22 cellular contexts compared by ENCODE assay signal in genomic region chr1:31906557-31906956, GRCh38. TPM values are rescaled to one million over a fixed set of nuclear protein-coding genes. Genes with fewer than 3 reads are reported as not detected.
DNase-seq lines count a peak whose midpoint lies in the region; ATAC-seq, FAIRE-seq and TF ChIP-seq lines count a peak whose summit lies in the region.
"Had no signal": no experiment of that assay in that cellular context is flagged by ENCODE, and none has a peak within 500 bp of the region (broad histone marks: within the 10 kb centered on the region; RNA-seq: fewer than 3 reads in every experiment).

No MANE protein-coding gene starts in this region.

- whole genome bisulfite sequencing in K562 (ENCODE audit: insufficient coverage, low coverage, missing lambda C conversion rate), result 95% methylated on average over 2 of the region's 2 CpGs

- no peaks in the 10 kb centered on the region for H3K27me3 Mint-ChIP-seq in activated naive CD4-positive, alpha-beta T cell treated with anti-CD3 and anti-CD28 coated beads, Interleukin-2, amount 50 U/mL, for 24 hours
- no peaks in the 10 kb centered on the region for H3K27me3 Mint-ChIP-seq in CD4-positive, alpha-beta T cell

- H2AFZ ChIP-seq in K562 (ENCODE audit: low read depth, low read length), result no peak overlapping the region

- TF ChIP-seq POLR2A in K562 (conservative IDR thresholded peaks at IDR 0.05), result no peak

- no peak for TF ChIP-seq CTCF in CD4-positive, alpha-beta T cell (IDR thresholded peaks at IDR 0.05)
- TF ChIP-seq CTCF in K562 (IDR thresholded peaks at IDR 0.05 in 2 of 3, conservative IDR thresholded peaks at IDR 0.05 in 1 of 3; ENCODE audit: insufficient read depth in 2 of 3, low read depth in 1 of 3, low read length in 3 of 3) (no peak), neutrophil (IDR thresholded peaks at IDR 0.05) (no peak), upper lobe of right lung (IDR thresholded peaks at IDR 0.05) (no peak)

- no peak for ATAC-seq in CD4-positive, alpha-beta T cell (ENCODE audit: poor library complexity)
- no peak for ATAC-seq in K562
- ATAC-seq in upper lobe of right lung, result no peak
- ATAC-seq: A549, HCT116 had no signal

- CTCF ChIA-PET in CD4-positive, alpha-beta T cell (lab: Charles Lee), result interaction anchor here (1.1 to 1.8 kb wide), 3 partner anchors 10 to 57 kb away, joined by 3 read pairs; no protein-coding TSS in a partner anchor
- CTCF ChIA-PET in K562 (lab: Yijun Ruan, JAX; ENCODE audit: low intra/inter-chr PET ratio), result no interaction called here

- H3K27ac Mint-ChIP-seq in activated naive CD4-positive, alpha-beta T cell treated with anti-CD3 and anti-CD28 coated beads, Interleukin-2, amount 50 U/mL, for 24 hours, result peak overlapping the region; percentile 17
- H3K27ac Mint-ChIP-seq in CD4-positive, alpha-beta T cell, result peak overlapping the region; percentile 76

- H3K4me1 ChIP-seq in K562 (replicated peaks in 1 of 2; ENCODE audit: control insufficient read depth in 2 of 2, insufficient read depth in 2 of 2, low read length in 2 of 2) (peaks cover 0 to 8% of the 10 kb centered on the region in 2 experiments; a peak in 2 of 5 replicates), neutrophil (ENCODE audit: control insufficient read depth in 1 of 2, insufficient read depth in 1 of 2, low read depth in 1 of 2, low read length in 1 of 2) (peaks cover 58 to 62% of the 10 kb centered on the region in 2 experiments), upper lobe of right lung (peaks cover 8% of the 10 kb centered on the region)

- FAIRE-seq in K562 (lab: Jason Lieb, UNC), result no peak
- FAIRE-seq: A549, D721Med, RCC 7860 had no signal

- intact Hi-C loops in CD4-positive, alpha-beta T cell (cut with DNase I, micrococcal nuclease), result no loop called here
- intact Hi-C loops in K562 (cut with micrococcal nuclease) (no loop called here), upper lobe of right lung (cut with DNase I) (no loop called here)

- H3K4me1 Mint-ChIP-seq in activated naive CD4-positive, alpha-beta T cell treated with anti-CD3 and anti-CD28 coated beads, Interleukin-2, amount 50 U/mL, for 24 hours, result peaks cover 45% of the 10 kb centered on the region
- H3K4me1 Mint-ChIP-seq in CD4-positive, alpha-beta T cell (ENCODE audit: low read depth), result peaks cover 69% of the 10 kb centered on the region

- H3K27me3 ChIP-seq in CD4-positive, alpha-beta T cell (ENCODE audit: control insufficient read depth, insufficient read depth, low read length), result no peaks in the 10 kb centered on the region
- H3K27me3 ChIP-seq in K562 (ENCODE audit: control insufficient read depth in 2 of 2, insufficient read depth in 2 of 2, low read length in 2 of 2) (no peaks in the 10 kb centered on the region; a peak in 1 of 5 replicates), neutrophil (no peaks in the 10 kb centered on the region), upper lobe of right lung (no peaks in the 10 kb centered on the region)

- no peak for TF ChIP-seq RAD21 in K562 (CRISPR knock-in tag; conservative IDR thresholded peaks at IDR 0.05 in 1 of 2, IDR thresholded peaks at IDR 0.05 in 1 of 2)

- no peak for DNase-seq in activated naive CD4-positive, alpha-beta T cell treated with anti-CD3 and anti-CD28 coated beads, Interleukin-2, amount 50 U/mL, for 16 hours
- DNase-seq in CD4-positive, alpha-beta T cell, result no peak
- DNase-seq in K562 (ENCODE audit: extremely low read depth in 1 of 4, low spot score in 3 of 4) (no peak), kidney tubule cell (ENCODE audit: low spot score) (no peak), upper lobe of right lung (no peak)
- DNase-seq: Karpas-422, MV-4-11, NCI-H1105, NCI-H1436 treated with DMSO at 0.1 percent for 48 hours, NCI-H1930, NCI-H2107, NCI-H524 treated with DMSO at 0.1 percent for 48 hours, NCI-H774, SIG-M5 had no signal

- H3K4me3 ChIP-seq in K562, result no peak overlapping the region
- H3K4me3 ChIP-seq in neutrophil (ENCODE audit: low read depth in 1 of 2, low read length in 1 of 2), result no peak overlapping the region
- no peak overlapping the region for H3K4me3 ChIP-seq in upper lobe of right lung
- H3K4me3 ChIP-seq: A549, SK-N-MC had no signal

- no peak overlapping the region for H3K4me3 Mint-ChIP-seq in activated naive CD4-positive, alpha-beta T cell treated with anti-CD3 and anti-CD28 coated beads, Interleukin-2, amount 50 U/mL, for 24 hours
- H3K4me3 Mint-ChIP-seq in CD4-positive, alpha-beta T cell, result no peak overlapping the region

- H3K4me2 ChIP-seq in K562 (ENCODE audit: insufficient read depth, low read length), result no peak overlapping the region
- H3K4me2 ChIP-seq: A549 had no signal

- no peak for TF ChIP-seq EP300 in K562 (IDR thresholded peaks at IDR 0.05; ENCODE audit: low read length)

- in situ Hi-C loops in K562 (cut with MboI), result no loop called here

- peaks cover 10% of the 10 kb centered on the region; the same call in 1 of the 2 replicates for H4K20me1 ChIP-seq in K562 (replicated peaks; ENCODE audit: control insufficient read depth, insufficient read depth, low read length)

- peaks cover 25% of the 10 kb centered on the region for H3K79me2 ChIP-seq in K562 (ENCODE audit: control insufficient read depth, insufficient read depth, low read length)

- POLR2A ChIA-PET in CD4-positive, alpha-beta T cell (lab: Charles Lee), result no interaction called here
- POLR2A ChIA-PET in K562 (lab: Yijun Ruan, JAX), result interaction anchor here (0.5 to 5.7 kb wide), 9 partner anchors 10 to 81 kb away, joined by 3 to 69 read pairs (median 4); partner anchors contain the start of gene PTP4A2

- peaks cover 61% of the 10 kb centered on the region for H3K36me3 ChIP-seq in K562 (ENCODE audit: control insufficient read depth, insufficient read depth, low read length)
- H3K36me3 ChIP-seq in neutrophil, result peaks cover 42% of the 10 kb centered on the region
- H3K36me3 ChIP-seq in upper lobe of right lung, result peaks cover 53% of the 10 kb centered on the region

- no peaks in the 10 kb centered on the region for H3K9me3 Mint-ChIP-seq in activated naive CD4-positive, alpha-beta T cell treated with anti-CD3 and anti-CD28 coated beads, Interleukin-2, amount 50 U/mL, for 24 hours
- peaks cover 2% of the 10 kb centered on the region for H3K9me3 Mint-ChIP-seq in CD4-positive, alpha-beta T cell

- H3K9me1 ChIP-seq in K562 (ENCODE audit: control insufficient read depth, insufficient read depth, low read length), result no peaks in the 10 kb centered on the region

- H3K36me3 Mint-ChIP-seq in activated naive CD4-positive, alpha-beta T cell treated with anti-CD3 and anti-CD28 coated beads, Interleukin-2, amount 50 U/mL, for 24 hours, result peaks cover 14% of the 10 kb centered on the region
- peaks cover 79% of the 10 kb centered on the region for H3K36me3 Mint-ChIP-seq in CD4-positive, alpha-beta T cell (ENCODE audit: low read depth)

- H3K9ac ChIP-seq in K562 (ENCODE audit: insufficient read depth in 1 of 2, low read depth in 2 of 2, low read length in 2 of 2), result no peak overlapping the region

- H3K9me3 ChIP-seq in CD4-positive, alpha-beta T cell (ENCODE audit: control insufficient read depth, low read length), result no peaks in the 10 kb centered on the region
- H3K9me3 ChIP-seq in K562 (replicated peaks; ENCODE audit: control insufficient read depth, insufficient read depth, low read depth, low read length), result no peaks in the 10 kb centered on the region
- H3K9me3 ChIP-seq in neutrophil, result no peaks in the 10 kb centered on the region
- no peaks in the 10 kb centered on the region for H3K9me3 ChIP-seq in upper lobe of right lung
- H3K9me3 ChIP-seq: A549 had no signal

- no peak overlapping the region for H3K27ac ChIP-seq in CD4-positive, alpha-beta T cell (ENCODE audit: low read depth, low read length)
- H3K27ac ChIP-seq in K562 (ENCODE audit: extremely low read depth, low read depth, low read length) (no peak overlapping the region), neutrophil (peak overlapping the region; percentile 85), upper lobe of right lung (no peak overlapping the region)
- H3K27ac ChIP-seq: A549, C4-2B, SK-N-MC had no signal

- BruUV-seq in K562 (replicated peaks; lab: Mats Ljungman, UMichigan), result TSS peak; percentile 36

TF ChIP-seq in K562, 482 proteins besides CTCF, POLR2A, EP300 and RAD21 (continues in another document):
- no peak for TF ChIP-seq GTF2E2 (tag; IDR thresholded peaks at IDR 0.05)
- peak in 1 of 2 experiments; percentile 55; a peak in 1 of 4 replicates for TF ChIP-seq KDM1A (IDR thresholded peaks at IDR 0.05)
- peak; percentile 70; the same call in 1 of the 2 replicates for TF ChIP-seq THRAP3 (IDR thresholded peaks at IDR 0.05; ENCODE audit: borderline replicate concordance)
- peak; percentile 7 for TF ChIP-seq ARHGAP35 (IDR thresholded peaks at IDR 0.05; ENCODE audit: partially characterized antibody)
- no peak for TF ChIP-seq ZNF316 (IDR thresholded peaks at IDR 0.05)
- 0 out of 2 replicates have a peak, but pooled peaks have one; percentile 43 for TF ChIP-seq ARID2 (IDR thresholded peaks at IDR 0.05)
- 0 out of 2 replicates have a peak, but pooled peaks have one; percentile 10 for TF ChIP-seq TSC22D4 (tag; IDR thresholded peaks at IDR 0.05)
- TF ChIP-seq ELF4 (CRISPR knock-in tag; IDR thresholded peaks at IDR 0.05), result 0 out of 2 replicates have a peak, but pooled peaks have one; percentile 26
- peak; percentile 25 for TF ChIP-seq SUPT5H (IDR thresholded peaks at IDR 0.05)
- peak; percentile 40 for TF ChIP-seq POLR2B (IDR thresholded peaks at IDR 0.05; ENCODE audit: low read depth, partially characterized antibody)
- no peak for TF ChIP-seq ELF2 (CRISPR knock-in tag; IDR thresholded peaks at IDR 0.05)
- no peak for TF ChIP-seq DACH1 (IDR thresholded peaks at IDR 0.05; ENCODE audit: partially characterized antibody)
- peak; percentile 38; the same call in 1 of the 2 replicates for TF ChIP-seq ARID1B (IDR thresholded peaks at IDR 0.05)

RNA-seq across cellular contexts. Expression of gene PTP4A2, which starts 31.6 kb away (rescaled TPM):
- 100 to 1,000 TPM; 282 to 287 TPM for total RNA-seq in CD4-positive, alpha-beta T cell
- total RNA-seq in K562 (2011; cell fraction: chromatin; rRNA removed; ENCODE audit: low replicate concordance), result 116 and 315 TPM in 2 replicates
- 52.7 and 78.6 TPM in 2 replicates for total RNA-seq in K562 (2011; cell fraction: nucleolus; rRNA removed)
- 175 and 257 TPM in 2 replicates for total RNA-seq in K562 (2011; cell fraction: nucleoplasm; rRNA removed)
- total RNA-seq in K562 (2014; rRNA removed), result 316 and 345 TPM in 2 replicates
- 620 and 713 TPM in 2 replicates for total RNA-seq in K562 (2014; rRNA removed; fragmentation: Illumina TruSeq; extraction: Trizol)
- 585 and 652 TPM in 2 replicates for total RNA-seq in K562 (2015; rRNA removed; fragmentation: Illumina TruSeq; extraction: Trizol)
- 429 and 432 TPM in 2 replicates for total RNA-seq in K562 (2021)
- polyA plus RNA-seq in K562 (2011; rRNA removed), result 785 and 870 TPM in 2 replicates
- 63.7 and 209 TPM in 2 replicates for polyA plus RNA-seq in K562 (2011; cell fraction: cytosol; rRNA removed)
- polyA plus RNA-seq in K562 (2011; cell fraction: nucleus; rRNA removed), result 124 and 204 TPM in 2 replicates
- 386 and 493 TPM in 2 replicates for polyA plus RNA-seq in K562 (2012)
- 528 and 852 TPM in 2 replicates for polyA plus RNA-seq in K562 (2014; fragmentation: Illumina TruSeq; extraction: Trizol)
- polyA plus RNA-seq in K562 (2014; fragmentation: Nextera tagmentation; extraction: Ambion mirVana), result 100 to 1,000 TPM; 197 to 480 TPM
- 219 and 255 TPM in 2 replicates for polyA plus RNA-seq in K562 (2014; rRNA removed)
- polyA minus RNA-seq in K562 (2011; rRNA and poly(A)+ RNA removed), result 693 and 694 TPM in 2 replicates
- polyA minus RNA-seq in K562 (2011; cell fraction: cytosol; rRNA and poly(A)+ RNA removed), result 406 and 559 TPM in 2 replicates
- 36.6 and 130 TPM in 2 replicates for polyA minus RNA-seq in K562 (2011; cell fraction: nucleus; rRNA and poly(A)+ RNA removed)
- 244 TPM for total RNA-seq in upper lobe of right lung
